Comparison of ENCODE assay signal across 3 cellular contexts in genomic region chr4:135225551-135225950, GRCh38.
A peak's percentile ranks its signal among the peaks of the same experiment; 100 is the strongest.
TF ChIP-seq lines count a peak whose summit lies in the region.

No MANE protein-coding gene starts in this region.

TF ChIP-seq in HepG2, 621 proteins besides CTCF, POLR2A, EP300 and RAD21 (continued from another document):
- TF ChIP-seq TBL1XR1 (IDR thresholded peaks at IDR 0.05; ENCODE audit: borderline replicate concordance, low read length, partially characterized antibody): no peak
- no peak for TF ChIP-seq ZBTB43 (CRISPR knock-in tag; conservative IDR thresholded peaks at IDR 0.05)
- peak; percentile 58 to 85 for TF ChIP-seq MAFK (conservative IDR thresholded peaks at IDR 0.05 in 1 of 2, IDR thresholded peaks at IDR 0.05 in 1 of 2; ENCODE audit: low read length in 2 of 2)
- no peak for TF ChIP-seq ADNP (CRISPR knock-in tag; IDR thresholded peaks at IDR 0.05)
- peak; percentile 73 for TF ChIP-seq MAFF (IDR thresholded peaks at IDR 0.05; ENCODE audit: low read depth, low read length)
- TF ChIP-seq ZBTB21 (CRISPR knock-in tag; IDR thresholded peaks at IDR 0.05): no peak
TF ChIP-seq in HepG2: peak in this region for 2.

TF ChIP-seq in GM23338, 12 proteins besides CTCF, POLR2A, EP300 and RAD21 (continued from another document):
- TF ChIP-seq JUNB (IDR thresholded peaks at IDR 0.05; ENCODE audit: unreplicated experiment) (no peak), ZNF114 (CRISPR knock-in tag; IDR thresholded peaks at IDR 0.05) (no peak), ZNF331 (CRISPR knock-in tag; IDR thresholded peaks at IDR 0.05; ENCODE audit: low read depth) (no peak), NANOG (IDR thresholded peaks at IDR 0.05; ENCODE audit: borderline replicate concordance) (no peak), STAT1 (IDR thresholded peaks at IDR 0.05; ENCODE audit: unreplicated experiment) (no peak), REST (IDR thresholded peaks at IDR 0.05; ENCODE audit: unreplicated experiment) (no peak), POLR2AphosphoS5 (IDR thresholded peaks at IDR 0.05; ENCODE audit: low read depth) (no peak), CREB1 (CRISPR knock-in tag; IDR thresholded peaks at IDR 0.05; ENCODE audit: low read depth) (no peak)
- TF ChIP-seq, protein P1, sequence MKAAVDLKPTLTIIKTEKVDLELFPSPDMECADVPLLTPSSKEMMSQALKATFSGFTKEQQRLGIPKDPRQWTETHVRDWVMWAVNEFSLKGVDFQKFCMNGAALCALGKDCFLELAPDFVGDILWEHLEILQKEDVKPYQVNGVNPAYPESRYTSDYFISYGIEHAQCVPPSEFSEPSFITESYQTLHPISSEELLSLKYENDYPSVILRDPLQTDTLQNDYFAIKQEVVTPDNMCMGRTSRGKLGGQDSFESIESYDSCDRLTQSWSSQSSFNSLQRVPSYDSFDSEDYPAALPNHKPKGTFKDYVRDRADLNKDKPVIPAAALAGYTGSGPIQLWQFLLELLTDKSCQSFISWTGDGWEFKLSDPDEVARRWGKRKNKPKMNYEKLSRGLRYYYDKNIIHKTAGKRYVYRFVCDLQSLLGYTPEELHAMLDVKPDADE (IDR thresholded peaks at IDR 0.05): no peak
- TF ChIP-seq, protein P2, sequence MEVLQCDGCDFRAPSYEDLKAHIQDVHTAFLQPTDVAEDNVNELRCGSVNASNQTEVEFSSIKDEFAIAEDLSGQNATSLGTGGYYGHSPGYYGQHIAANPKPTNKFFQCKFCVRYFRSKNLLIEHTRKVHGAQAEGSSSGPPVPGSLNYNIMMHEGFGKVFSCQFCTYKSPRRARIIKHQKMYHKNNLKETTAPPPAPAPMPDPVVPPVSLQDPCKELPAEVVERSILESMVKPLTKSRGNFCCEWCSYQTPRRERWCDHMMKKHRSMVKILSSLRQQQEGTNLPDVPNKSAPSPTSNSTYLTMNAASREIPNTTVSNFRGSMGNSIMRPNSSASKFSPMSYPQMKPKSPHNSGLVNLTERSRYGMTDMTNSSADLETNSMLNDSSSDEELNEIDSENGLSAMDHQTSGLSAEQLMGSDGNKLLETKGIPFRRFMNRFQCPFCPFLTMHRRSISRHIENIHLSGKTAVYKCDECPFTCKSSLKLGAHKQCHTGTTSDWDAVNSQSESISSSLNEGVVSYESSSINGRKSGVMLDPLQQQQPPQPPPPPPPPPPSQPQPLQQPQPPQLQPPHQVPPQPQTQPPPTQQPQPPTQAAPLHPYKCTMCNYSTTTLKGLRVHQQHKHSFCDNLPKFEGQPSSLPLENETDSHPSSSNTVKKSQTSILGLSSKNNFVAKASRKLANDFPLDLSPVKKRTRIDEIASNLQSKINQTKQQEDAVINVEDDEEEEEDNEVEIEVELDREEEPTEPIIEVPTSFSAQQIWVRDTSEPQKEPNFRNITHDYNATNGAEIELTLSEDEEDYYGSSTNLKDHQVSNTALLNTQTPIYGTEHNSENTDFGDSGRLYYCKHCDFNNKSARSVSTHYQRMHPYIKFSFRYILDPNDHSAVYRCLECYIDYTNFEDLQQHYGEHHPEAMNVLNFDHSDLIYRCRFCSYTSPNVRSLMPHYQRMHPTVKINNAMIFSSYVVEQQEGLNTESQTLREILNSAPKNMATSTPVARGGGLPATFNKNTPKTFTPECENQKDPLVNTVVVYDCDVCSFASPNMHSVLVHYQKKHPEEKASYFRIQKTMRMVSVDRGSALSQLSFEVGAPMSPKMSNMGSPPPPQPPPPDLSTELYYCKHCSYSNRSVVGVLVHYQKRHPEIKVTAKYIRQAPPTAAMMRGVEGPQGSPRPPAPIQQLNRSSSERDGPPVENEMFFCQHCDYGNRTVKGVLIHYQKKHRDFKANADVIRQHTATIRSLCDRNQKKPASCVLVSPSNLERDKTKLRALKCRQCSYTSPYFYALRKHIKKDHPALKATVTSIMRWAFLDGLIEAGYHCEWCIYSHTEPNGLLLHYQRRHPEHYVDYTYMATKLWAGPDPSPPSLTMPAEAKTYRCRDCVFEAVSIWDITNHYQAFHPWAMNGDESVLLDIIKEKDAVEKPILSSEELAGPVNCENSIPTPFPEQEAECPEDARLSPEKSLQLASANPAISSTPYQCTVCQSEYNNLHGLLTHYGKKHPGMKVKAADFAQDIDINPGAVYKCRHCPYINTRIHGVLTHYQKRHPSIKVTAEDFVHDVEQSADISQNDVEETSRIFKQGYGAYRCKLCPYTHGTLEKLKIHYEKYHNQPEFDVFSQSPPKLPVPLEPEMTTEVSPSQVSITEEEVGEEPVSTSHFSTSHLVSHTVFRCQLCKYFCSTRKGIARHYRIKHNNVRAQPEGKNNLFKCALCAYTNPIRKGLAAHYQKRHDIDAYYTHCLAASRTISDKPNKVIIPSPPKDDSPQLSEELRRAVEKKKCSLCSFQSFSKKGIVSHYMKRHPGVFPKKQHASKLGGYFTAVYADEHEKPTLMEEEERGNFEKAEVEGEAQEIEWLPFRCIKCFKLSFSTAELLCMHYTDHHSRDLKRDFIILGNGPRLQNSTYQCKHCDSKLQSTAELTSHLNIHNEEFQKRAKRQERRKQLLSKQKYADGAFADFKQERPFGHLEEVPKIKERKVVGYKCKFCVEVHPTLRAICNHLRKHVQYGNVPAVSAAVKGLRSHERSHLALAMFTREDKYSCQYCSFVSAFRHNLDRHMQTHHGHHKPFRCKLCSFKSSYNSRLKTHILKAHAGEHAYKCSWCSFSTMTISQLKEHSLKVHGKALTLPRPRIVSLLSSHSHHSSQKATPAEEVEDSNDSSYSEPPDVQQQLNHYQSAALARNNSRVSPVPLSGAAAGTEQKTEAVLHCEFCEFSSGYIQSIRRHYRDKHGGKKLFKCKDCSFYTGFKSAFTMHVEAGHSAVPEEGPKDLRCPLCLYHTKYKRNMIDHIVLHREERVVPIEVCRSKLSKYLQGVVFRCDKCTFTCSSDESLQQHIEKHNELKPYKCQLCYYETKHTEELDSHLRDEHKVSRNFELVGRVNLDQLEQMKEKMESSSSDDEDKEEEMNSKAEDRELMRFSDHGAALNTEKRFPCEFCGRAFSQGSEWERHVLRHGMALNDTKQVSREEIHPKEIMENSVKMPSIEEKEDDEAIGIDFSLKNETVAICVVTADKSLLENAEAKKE (CRISPR knock-in tag; IDR thresholded peaks at IDR 0.05): no peak

TF ChIP-seq in K562, 482 proteins besides CTCF, POLR2A, EP300 and RAD21 (continued from another document):
- no peak for TF ChIP-seq PREB (CRISPR knock-in tag; IDR thresholded peaks at IDR 0.05)
- TF ChIP-seq MAFF (IDR thresholded peaks at IDR 0.05; ENCODE audit: low read length): peak; percentile 26; the same call in 1 of the 2 replicates
- peak; percentile 19; the same call in 1 of the 2 replicates for TF ChIP-seq MAFK (IDR thresholded peaks at IDR 0.05; ENCODE audit: low read length)
